Comparison of ENCODE assay signal across 14 cellular contexts in genomic region chr12:11877102-11877826, GRCh38.
DNase-seq lines count a peak whose midpoint lies in the region; ATAC-seq and TF ChIP-seq lines count a peak whose summit lies in the region.
"Had no signal": no experiment of that assay in that cellular context is flagged by ENCODE, and none has a peak within 500 bp of the region (broad histone marks: within the 10 kb centered on the region; RNA-seq: fewer than 3 reads in every experiment).

No MANE protein-coding gene starts in this region.

- no peak for ATAC-seq in central memory CD8-positive, alpha-beta T cell (replicated peaks; ENCODE audit: extremely low read depth, poor library complexity, severe bottlenecking)
- ATAC-seq in natural killer cell (no peak), GM18873 (IDR thresholded peaks at IDR 0.05; ENCODE audit: low FRiP score, unreplicated experiment) (no peak)
- ATAC-seq: K562 had no signal

- peak overlapping the region; percentile 19 for H3K27ac Mint-ChIP-seq in central memory CD8-positive, alpha-beta T cell (ENCODE audit: low read depth)
- H3K27ac Mint-ChIP-seq in natural killer cell, result peak overlapping the region; percentile 41 to 42

- intact Hi-C loops in natural killer cell (cut with micrococcal nuclease), result no loop called here

- no peak for TF ChIP-seq CTCF in 22Rv1 (IDR thresholded peaks at IDR 0.05)
- TF ChIP-seq CTCF in natural killer cell (IDR thresholded peaks at IDR 0.05), result no peak

- no peaks in the 10 kb centered on the region for H3K27me3 Mint-ChIP-seq in central memory CD8-positive, alpha-beta T cell
- H3K27me3 Mint-ChIP-seq in natural killer cell (ENCODE audit: low read depth in 2 of 2), result no peaks in the 10 kb centered on the region
- H3K27me3 Mint-ChIP-seq: activated naive CD4-positive, alpha-beta T cell treated with anti-CD3 and anti-CD28 coated beads, Interleukin-2, amount 10 ng/mL, durations not matched to agents 7 days and 5 days had no signal

- no peaks in the 10 kb centered on the region for H3K36me3 Mint-ChIP-seq in central memory CD8-positive, alpha-beta T cell (ENCODE audit: insufficient read depth)
- H3K36me3 Mint-ChIP-seq in natural killer cell, result peaks cover under 1% of the 10 kb centered on the region

- no peak overlapping the region for H3K4me3 Mint-ChIP-seq in central memory CD8-positive, alpha-beta T cell
- H3K4me3 Mint-ChIP-seq in natural killer cell, result no peak overlapping the region
- H3K4me3 Mint-ChIP-seq: activated naive CD4-positive, alpha-beta T cell treated with anti-CD3 and anti-CD28 coated beads, Interleukin-2, amount 10 ng/mL, durations not matched to agents 7 days and 5 days had no signal

- H3K4me1 Mint-ChIP-seq in central memory CD8-positive, alpha-beta T cell, result peaks cover 27% of the 10 kb centered on the region
- peaks cover 22 to 23% of the 10 kb centered on the region in 2 donors for H3K4me1 Mint-ChIP-seq in natural killer cell

- peak overlapping the region; percentile 25 for H3K4me3 ChIP-seq in Jurkat, Clone E6-1 (ENCODE audit: low read length)
- H3K4me3 ChIP-seq: K562 had no signal

- DNase-seq in Jurkat, Clone E6-1 (ENCODE audit: low read depth, low spot score), result peak; percentile 76
- DNase-seq in central memory CD8-positive, alpha-beta T cell (ENCODE audit: low spot score in 2 of 2), result no peak
- DNase-seq in natural killer cell (no peak), NCI-H2029 treated with DMSO at 0.1 percent for 48 hours (lab: John Stamatoyannopoulos, UW) (no peak)
- no peak for DNase-seq in stimulated activated naive CD4-positive, alpha-beta T cell treated with Interleukin-2 at 50 U/mL for 16 hours (lab: John Stamatoyannopoulos, UW)
- no peak for DNase-seq in activated CD4-positive, CD25-positive, alpha-beta regulatory T cell (lab: John Stamatoyannopoulos, UW)
- DNase-seq: activated CD4-positive, alpha-beta T cell treated with anti-CD3 and anti-CD28 coated beads for 1 hour; activated naive CD4-positive, alpha-beta T cell treated with anti-CD3 and anti-CD28 coated beads, Interleukin-2, amount 10 ng/mL, durations not matched to agents 7 days and 5 days; effector CD8-positive, alpha-beta T cell; GF-D8; stimulated activated CD4-positive, alpha-beta T cell treated with anti-CD3 and anti-CD28 coated beads, Interleukin-12 subunit alpha, Interleukin-12 subunit beta, amount 100 ng/mL, for 4 hours had no signal

- peak overlapping the region; percentile 57; the same call in 1 of the 2 replicates for H3K27ac ChIP-seq in 22Rv1

- H3K9me3 Mint-ChIP-seq in central memory CD8-positive, alpha-beta T cell, result no peaks in the 10 kb centered on the region
- no peaks in the 10 kb centered on the region for H3K9me3 Mint-ChIP-seq in natural killer cell
- H3K9me3 Mint-ChIP-seq: activated naive CD4-positive, alpha-beta T cell treated with anti-CD3 and anti-CD28 coated beads, Interleukin-2, amount 10 ng/mL, durations not matched to agents 7 days and 5 days had no signal
